38 cellular contexts compared by ENCODE assay signal in genomic region chr1:47361380-47361779, GRCh38. TPM values are rescaled to one million over a fixed set of nuclear protein-coding genes. Genes with fewer than 3 reads are reported as not detected.
"Had no signal": no experiment of that assay in that cellular context is flagged by ENCODE, and none has a peak within 500 bp of the region (broad histone marks: within the 10 kb centered on the region; RNA-seq: fewer than 3 reads in every experiment).

No MANE protein-coding gene starts in this region.

- H3K27me3 ChIP-seq: MG63 had no signal

- H3K9me3 ChIP-seq: MG63 had no signal

- DNase-seq: Karpas-422, Kasumi-1, MG63, MM.1S, MV-4-11, NCI-H1048, NCI-H1092, NCI-H1092 treated with DMSO at 0.1 percent for 48 hours, NCI-H1105, NCI-H1105 treated with DMSO at 0.1 percent for 48 hours, NCI-H1417, NCI-H1417 treated with DMSO at 0.1 percent for 48 hours, NCI-H1436, NCI-H1436 treated with DMSO at 0.1 percent for 48 hours, NCI-H146, NCI-H1694, NCI-H1694 treated with DMSO at 0.1 percent for 48 hours, NCI-H187 treated with DMSO at 0.1 percent for 48 hours, NCI-H1930, NCI-H2029, NCI-H2029 treated with DMSO at 0.1 percent for 48 hours, NCI-H2081, NCI-H2081 treated with DMSO at 0.1 percent for 48 hours, NCI-H2107, NCI-H2171, NCI-H2171 treated with DMSO at 0.1 percent for 48 hours, NCI-H2227 treated with DMSO at 0.1 percent for 48 hours, NCI-H226, NCI-H345, NCI-H446, NCI-H446 treated with DMSO at 0.1 percent for 48 hours, NCI-H510A, NCI-H510A treated with DMSO at 0.1 percent for 48 hours, NCI-H524 had no signal

- H3K4me3 ChIP-seq: MG63 had no signal

RNA-seq across cellular contexts. Expression of gene FOXE3, which starts 54.7 kb away (rescaled TPM):
- total RNA-seq: LHCN-M2, M059J, MCF 10A, NCI-H460 had no signal
